Comparison of ENCODE assay signal across 28 cellular contexts in genomic region chr5:77907786-77908185, GRCh38.
"Had no signal": no experiment of that assay in that cellular context is flagged by ENCODE, and none has a peak within 500 bp of the region (broad histone marks: within the 10 kb centered on the region; RNA-seq: fewer than 3 reads in every experiment).

No MANE protein-coding gene starts in this region.

- H3K4me3 Mint-ChIP-seq: dendritic cell treated with granulocyte-macrophage colony-stimulating factor and Interleukin-4, amounts not matched to agents 40 ng/mL and 50 ng/mL, for 4 days; effector memory CD8-positive, alpha-beta T cell; endodermal cell had no signal

- H3K36me3 ChIP-seq: colonic mucosa, esophagus muscularis mucosa, esophagus squamous epithelium, gastrocnemius medialis, gastroesophageal sphincter, heart left ventricle, heart right ventricle had no signal

- H3K4me1 ChIP-seq: colonic mucosa, esophagus muscularis mucosa, esophagus squamous epithelium, foreskin keratinocyte, gastrocnemius medialis, gastroesophageal sphincter, heart left ventricle, heart right ventricle had no signal

- ATAC-seq: effector memory CD8-positive, alpha-beta T cell; esophagus mucosa; foreskin keratinocyte; gastrocnemius medialis; gastroesophageal sphincter; heart left ventricle; heart right ventricle had no signal

- FAIRE-seq: colon, endometrium, endothelial cell of umbilical vein had no signal

- DNase-seq: colonic mucosa; cortex of kidney; dermis blood vessel endothelial cell; dorsolateral prefrontal cortex; effector CD4-positive, alpha-beta T cell; effector CD8-positive, alpha-beta T cell; effector memory CD4-positive, alpha-beta T cell; effector memory CD8-positive, alpha-beta T cell; endodermal cell; erythroblast; esophagus squamous epithelium; foreskin fibroblast; foreskin keratinocyte; foreskin melanocyte; gastrocnemius medialis; glutamatergic neuron; head of caudate nucleus; heart left ventricle; heart right ventricle had no signal

- H3K4me1 Mint-ChIP-seq: endodermal cell had no signal

- H3K27ac Mint-ChIP-seq: dendritic cell treated with granulocyte-macrophage colony-stimulating factor and Interleukin-4, amounts not matched to agents 40 ng/mL and 50 ng/mL, for 4 days; effector memory CD8-positive, alpha-beta T cell; endodermal cell had no signal

- H3K27ac ChIP-seq: colonic mucosa, coronary artery, dorsolateral prefrontal cortex, epithelial cell of prostate, esophagus muscularis mucosa, esophagus squamous epithelium, foreskin keratinocyte, gastrocnemius medialis, gastroesophageal sphincter, heart left ventricle, heart right ventricle had no signal

- H3K9me3 ChIP-seq: colonic mucosa, esophagus muscularis mucosa, esophagus squamous epithelium, gastrocnemius medialis, gastroesophageal sphincter, heart left ventricle, heart right ventricle had no signal

- H3K9me3 Mint-ChIP-seq: dendritic cell treated with granulocyte-macrophage colony-stimulating factor and Interleukin-4, amounts not matched to agents 40 ng/mL and 50 ng/mL, for 4 days; effector memory CD8-positive, alpha-beta T cell; endodermal cell had no signal

- H3K27me3 ChIP-seq: colonic mucosa, esophagus muscularis mucosa had no signal

- H3K4me3 ChIP-seq: colonic mucosa, coronary artery, dorsolateral prefrontal cortex, esophagus muscularis mucosa, esophagus squamous epithelium, gastrocnemius medialis, gastroesophageal sphincter, heart left ventricle, heart right ventricle had no signal
